Comparison of ENCODE assay signal across 26 cellular contexts in genomic region chr7:152121432-152121831, GRCh38.
"Had no signal": no experiment of that assay in that cellular context is flagged by ENCODE, and none has a peak within 500 bp of the region (broad histone marks: within the 10 kb centered on the region; RNA-seq: fewer than 3 reads in every experiment).

No MANE protein-coding gene starts in this region.

- DNase-seq: activated B cell treated with CpG ODN at 0.5 μM for 24 hours; activated CD4-positive, alpha-beta memory T cell treated with anti-CD3 and anti-CD28 coated beads, Interleukin-2, amount 10 ng/mL, durations not matched to agents 7 days and 5 days; activated CD4-positive, alpha-beta T cell treated with anti-CD3 and anti-CD28 coated beads, Interleukin-2, amount 10 ng/mL, durations not matched to agents 7 days and 5 days; activated CD4-positive, alpha-beta T cell treated with anti-CD3 and anti-CD28 coated beads, Interleukin-2, amount 50 U/mL, for 4 hours; activated CD8-positive, alpha-beta memory T cell treated with anti-CD3 and anti-CD28 coated beads, Interleukin-2, amount 50 U/mL, for 48 hours; activated naive CD4-positive, alpha-beta T cell treated with anti-CD3 and anti-CD28 coated beads for 36 hours; activated naive CD8-positive, alpha-beta T cell treated with anti-CD3 and anti-CD28 coated beads for 36 hours; activated T-cell treated with anti-CD3 and anti-CD28 coated beads for 4 hours; activated T-cell treated with anti-CD3 and anti-CD28 coated beads, Interleukin-2, amount 50 U/mL, for 24 hours; activated T-cell treated with anti-CD3 and anti-CD28 coated beads, Interleukin-2, amount 50 U/mL, for 72 hours; central memory CD4-positive, alpha-beta T cell; cerebellar nuclear complex; colonic mucosa; effector CD8-positive, alpha-beta T cell; foreskin keratinocyte; gastrocnemius medialis; heart right ventricle; T-cell; T1000; WERI-Rb-1 had no signal

- H3K27ac Mint-ChIP-seq: activated B cell treated with CpG ODN at 0.5 μM for 24 hours; activated CD4-positive, alpha-beta memory T cell treated with anti-CD3 and anti-CD28 coated beads, Interleukin-2, amount 10 ng/mL, durations not matched to agents 7 days and 5 days; activated CD4-positive, alpha-beta T cell treated with anti-CD3 and anti-CD28 coated beads, Interleukin-2, amount 10 ng/mL, durations not matched to agents 7 days and 5 days; activated naive CD4-positive, alpha-beta T cell treated with anti-CD3 and anti-CD28 coated beads for 36 hours; activated naive CD4-positive, alpha-beta T cell treated with anti-CD3 and anti-CD28 coated beads, Interleukin-2, amount 50 U/mL, for 24 hours; activated naive CD8-positive, alpha-beta T cell treated with anti-CD3 and anti-CD28 coated beads for 36 hours; activated T-cell treated with anti-CD3 and anti-CD28 coated beads, Interleukin-2, amount 50 U/mL, for 24 hours; activated T-cell treated with anti-CD3 and anti-CD28 coated beads, Interleukin-2, amount 50 U/mL, for 72 hours; T-cell; T-helper 1 cell treated with Interleukin-12 subunit alpha and Interleukin-12 subunit beta and Interleukin-4 antibody, amounts not matched to agents 30 μg/mL and 1 μg/mL, for 36 hours; T-helper 2 cell treated with Interferon-gamma antibody and Interleukin-4, amounts not matched to agents 5 μg/mL and 100 μg/mL, for 36 hours had no signal

- H3K4me1 Mint-ChIP-seq: activated B cell treated with CpG ODN at 0.5 μM for 24 hours; activated CD4-positive, alpha-beta memory T cell treated with anti-CD3 and anti-CD28 coated beads, Interleukin-2, amount 10 ng/mL, durations not matched to agents 7 days and 5 days; brain had no signal

- ATAC-seq: activated CD4-positive, CD25-positive, alpha-beta regulatory T cell treated with anti-CD3 and anti-CD28 coated beads, Interleukin-2, amount 50 U/mL, for 24 hours; activated T-cell treated with anti-CD3 and anti-CD28 coated beads, Interleukin-2, amount 50 U/mL, for 72 hours; esophagus mucosa; foreskin keratinocyte; gastrocnemius medialis; heart right ventricle; T-cell had no signal

- H3K27me3 Mint-ChIP-seq: activated B cell treated with CpG ODN at 0.5 μM for 24 hours; activated CD4-positive, alpha-beta memory T cell treated with anti-CD3 and anti-CD28 coated beads, Interleukin-2, amount 10 ng/mL, durations not matched to agents 7 days and 5 days; activated CD4-positive, alpha-beta T cell treated with anti-CD3 and anti-CD28 coated beads, Interleukin-2, amount 10 ng/mL, durations not matched to agents 7 days and 5 days; activated naive CD4-positive, alpha-beta T cell treated with anti-CD3 and anti-CD28 coated beads, Interleukin-2, amount 50 U/mL, for 24 hours; activated naive CD8-positive, alpha-beta T cell treated with anti-CD3 and anti-CD28 coated beads for 36 hours; activated T-cell treated with anti-CD3 and anti-CD28 coated beads, Interleukin-2, amount 50 U/mL, for 24 hours; brain; T-cell had no signal

- H3K4me3 Mint-ChIP-seq: activated B cell treated with CpG ODN at 0.5 μM for 24 hours; activated CD4-positive, alpha-beta memory T cell treated with anti-CD3 and anti-CD28 coated beads, Interleukin-2, amount 10 ng/mL, durations not matched to agents 7 days and 5 days; activated CD4-positive, alpha-beta T cell treated with anti-CD3 and anti-CD28 coated beads, Interleukin-2, amount 10 ng/mL, durations not matched to agents 7 days and 5 days; activated naive CD4-positive, alpha-beta T cell treated with anti-CD3 and anti-CD28 coated beads for 36 hours; activated naive CD4-positive, alpha-beta T cell treated with anti-CD3 and anti-CD28 coated beads, Interleukin-2, amount 50 U/mL, for 24 hours; activated naive CD8-positive, alpha-beta T cell treated with anti-CD3 and anti-CD28 coated beads for 36 hours; activated T-cell treated with anti-CD3 and anti-CD28 coated beads, Interleukin-2, amount 50 U/mL, for 24 hours; activated T-cell treated with anti-CD3 and anti-CD28 coated beads, Interleukin-2, amount 50 U/mL, for 72 hours; brain; T-cell; T-helper 1 cell treated with Interleukin-12 subunit alpha and Interleukin-12 subunit beta and Interleukin-4 antibody, amounts not matched to agents 30 μg/mL and 1 μg/mL, for 36 hours; T-helper 2 cell treated with Interferon-gamma antibody and Interleukin-4, amounts not matched to agents 5 μg/mL and 100 μg/mL, for 36 hours had no signal
